Comparison of ENCODE assay signal across 1 cellular context in the genomic region with DNA sequence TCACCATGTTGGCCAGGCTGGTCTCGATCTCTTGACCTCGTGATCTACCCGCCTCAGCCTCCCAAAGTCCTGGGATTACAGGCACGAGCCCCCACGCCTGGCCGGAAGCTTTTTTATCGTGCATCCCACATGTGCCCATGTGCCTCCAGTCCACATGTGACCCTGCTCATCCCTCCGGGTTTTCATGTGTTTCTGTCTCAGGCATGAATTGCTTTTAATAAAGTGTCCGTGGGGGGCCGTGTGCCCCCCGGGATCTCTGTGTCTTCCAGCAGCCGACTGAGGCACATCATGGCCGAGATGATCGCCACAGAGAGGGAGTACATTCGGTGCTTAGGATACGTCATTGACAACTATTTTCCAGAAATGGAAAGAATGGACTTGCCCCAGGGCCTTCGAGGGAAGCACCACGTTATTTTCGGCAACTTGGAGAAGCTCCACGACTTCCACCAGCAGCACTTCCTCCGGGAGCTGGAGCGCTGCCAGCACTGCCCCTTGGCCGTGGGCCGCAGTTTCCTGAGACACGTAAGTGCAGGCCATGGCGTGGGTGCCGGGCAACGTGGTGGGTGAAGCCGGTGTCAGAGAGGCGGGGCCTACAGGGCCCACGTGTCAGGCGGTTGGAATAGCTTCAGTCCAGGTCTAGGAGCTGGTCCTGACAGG.
TF ChIP-seq lines count a peak whose summit lies in the region.

No MANE protein-coding gene starts in this region.

TF ChIP-seq in HepG2, 621 proteins besides CTCF, POLR2A, EP300 and RAD21:
- TF ChIP-seq, protein P1, sequence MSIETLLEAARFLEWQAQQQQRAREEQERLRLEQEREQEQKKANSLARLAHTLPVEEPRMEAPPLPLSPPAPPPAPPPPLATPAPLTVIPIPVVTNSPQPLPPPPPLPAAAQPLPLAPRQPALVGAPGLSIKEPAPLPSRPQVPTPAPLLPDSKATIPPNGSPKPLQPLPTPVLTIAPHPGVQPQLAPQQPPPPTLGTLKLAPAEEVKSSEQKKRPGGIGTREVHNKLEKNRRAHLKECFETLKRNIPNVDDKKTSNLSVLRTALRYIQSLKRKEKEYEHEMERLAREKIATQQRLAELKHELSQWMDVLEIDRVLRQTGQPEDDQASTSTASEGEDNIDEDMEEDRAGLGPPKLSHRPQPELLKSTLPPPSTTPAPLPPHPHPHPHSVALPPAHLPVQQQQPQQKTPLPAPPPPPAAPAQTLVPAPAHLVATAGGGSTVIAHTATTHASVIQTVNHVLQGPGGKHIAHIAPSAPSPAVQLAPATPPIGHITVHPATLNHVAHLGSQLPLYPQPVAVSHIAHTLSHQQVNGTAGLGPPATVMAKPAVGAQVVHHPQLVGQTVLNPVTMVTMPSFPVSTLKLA (IDR thresholded peaks at IDR 0.05), result 0 out of 2 replicates have a peak, but pooled peaks have one; percentile 18
- TF ChIP-seq, protein P2, sequence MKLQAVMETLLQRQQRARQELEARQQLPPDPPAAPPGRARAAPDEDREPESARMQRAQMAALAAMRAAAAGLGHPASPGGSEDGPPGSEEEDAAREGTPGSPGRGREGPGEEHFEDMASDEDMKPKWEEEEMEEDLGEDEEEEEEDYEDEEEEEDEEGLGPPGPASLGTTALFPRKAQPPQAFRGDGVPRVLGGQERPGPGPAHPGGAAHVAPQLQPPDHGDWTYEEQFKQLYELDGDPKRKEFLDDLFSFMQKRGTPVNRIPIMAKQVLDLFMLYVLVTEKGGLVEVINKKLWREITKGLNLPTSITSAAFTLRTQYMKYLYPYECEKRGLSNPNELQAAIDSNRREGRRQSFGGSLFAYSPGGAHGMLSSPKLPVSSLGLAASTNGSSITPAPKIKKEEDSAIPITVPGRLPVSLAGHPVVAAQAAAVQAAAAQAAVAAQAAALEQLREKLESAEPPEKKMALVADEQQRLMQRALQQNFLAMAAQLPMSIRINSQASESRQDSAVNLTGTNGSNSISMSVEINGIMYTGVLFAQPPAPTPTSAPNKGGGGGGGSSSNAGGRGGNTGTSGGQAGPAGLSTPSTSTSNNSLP (IDR thresholded peaks at IDR 0.05; ENCODE audit: low read depth, low read length), result no peak
